In genomic region chr5:107646418-107646817, GRCh38 we compare ENCODE assay signal across 24 cellular contexts.
"Had no signal": no experiment of that assay in that cellular context is flagged by ENCODE, and none has a peak within 500 bp of the region (broad histone marks: within the 10 kb centered on the region; RNA-seq: fewer than 3 reads in every experiment).

No MANE protein-coding gene starts in this region.

- ATAC-seq: effector memory CD8-positive, alpha-beta T cell; esophagus mucosa; heart left ventricle; left lobe of liver; lower lobe of right lung; mucosa of descending colon; natural killer cell treated with Interleukin-12 subunit alpha and Interleukin-12 subunit beta and Interleukin-15 and Interleukin-18, amount 100 ng/mL, for 72 hours; right lobe of liver had no signal

- H3K27ac ChIP-seq: cardiac muscle cell, heart left ventricle, lower lobe of right lung, right lobe of liver, tibial nerve, VCaP had no signal

- DNase-seq: activated CD4-positive, alpha-beta T cell treated with anti-CD3 and anti-CD28 coated beads for 4 hours; activated CD4-positive, alpha-beta T cell treated with anti-CD3 and anti-CD28 coated beads, Interleukin-2, amount 50 U/mL, for 48 hours; activated CD8-positive, alpha-beta memory T cell treated with anti-CD3 and anti-CD28 coated beads for 24 hours; activated effector memory CD4-positive, alpha-beta T cell treated with Interleukin-2 at 50 U/mL for 16 hours; activated naive CD4-positive, alpha-beta T cell treated with Interleukin-2 at 50 U/mL for 16 hours; anterior cingulate cortex; cortex of kidney; effector memory CD8-positive, alpha-beta T cell; foreskin fibroblast; heart left ventricle; hypothalamus; immature natural killer cell; lower lobe of right lung; mucosa of descending colon; right lobe of liver; stimulated activated CD4-positive, alpha-beta T cell treated with anti-CD3 and anti-CD28 coated beads, Interleukin-2, amount 100 ng/mL, for 48 hours; stimulated activated naive CD4-positive, alpha-beta T cell treated with Interleukin-2 at 50 U/mL for 16 hours; T-helper 9 cell had no signal

- H3K4me3 ChIP-seq: cardiac muscle cell, heart left ventricle, lower lobe of right lung, mucosa of descending colon, right lobe of liver, tibial nerve had no signal
